1 cellular context compared by ENCODE assay signal in genomic region chr22:25449781-25450317, GRCh38.
TF ChIP-seq lines count a peak whose summit lies in the region.

No MANE protein-coding gene starts in this region.

TF ChIP-seq in HCT116, 20 proteins besides CTCF, POLR2A, EP300 and RAD21:
- TF ChIP-seq EZH2phosphoT487 (IDR thresholded peaks at IDR 0.05; ENCODE audit: borderline replicate concordance) (no peak), POLR2AphosphoS5 (IDR thresholded peaks at IDR 0.05; ENCODE audit: low read depth, low read length) (no peak), TCF7L2 (IDR thresholded peaks at IDR 0.05; ENCODE audit: borderline replicate concordance, extremely low read depth, insufficient read depth, insufficient read length) (no peak), SRF (IDR thresholded peaks at IDR 0.05; ENCODE audit: low read depth) (no peak), ZFX (IDR thresholded peaks at IDR 0.05) (no peak), ZNF274 (IDR thresholded peaks at IDR 0.05; ENCODE audit: low read depth, low read length) (no peak), SIN3A (IDR thresholded peaks at IDR 0.05; ENCODE audit: low read depth) (no peak), FOSL1 (IDR thresholded peaks at IDR 0.05; ENCODE audit: low read depth) (no peak)
